ENCODE assay signal across 23 cellular contexts in the genomic region with DNA sequence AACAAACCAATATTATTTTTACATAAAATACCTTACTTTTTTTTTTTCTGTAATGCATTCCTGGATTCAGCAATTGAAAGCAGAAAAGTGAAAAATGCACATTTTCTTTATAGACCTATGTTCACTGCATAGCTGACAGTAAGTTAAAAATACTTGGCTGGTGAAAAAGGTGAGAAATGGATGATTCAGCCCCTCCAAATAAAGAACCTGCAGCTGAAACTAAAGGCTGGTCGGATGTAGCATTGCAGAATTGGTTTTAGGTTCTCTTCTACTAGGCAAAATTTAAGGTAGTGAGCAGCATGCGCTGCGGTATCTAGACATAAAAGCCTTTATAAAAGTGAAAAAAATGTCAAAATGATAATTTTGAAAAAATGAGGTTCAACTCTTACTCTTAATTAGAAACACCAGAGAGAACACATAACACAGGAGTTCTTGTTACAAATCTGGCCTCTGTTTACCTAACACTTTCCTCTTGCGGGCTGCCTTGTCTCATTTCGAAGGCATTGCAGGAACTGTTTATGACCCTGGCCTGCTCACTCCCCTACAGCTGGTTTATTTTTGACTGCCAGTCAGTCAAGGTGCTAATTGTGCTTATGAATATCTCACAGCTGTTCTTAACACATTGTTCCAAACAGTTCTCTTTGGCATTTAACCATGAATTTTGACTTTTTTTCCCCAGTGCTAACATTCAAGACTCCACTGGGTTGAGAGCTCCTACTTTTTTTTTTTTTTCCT.
A peak's percentile ranks its signal among the peaks of the same experiment; 100 is the strongest.
DNase-seq lines count a peak whose midpoint lies in the region; ATAC-seq and TF ChIP-seq lines count a peak whose summit lies in the region.
"Had no signal": no experiment of that assay in that cellular context is flagged by ENCODE, and none has a peak within 500 bp of the region (broad histone marks: within the 10 kb centered on the region; RNA-seq: fewer than 3 reads in every experiment).

No MANE protein-coding gene starts in this region.

- H3K36me3 ChIP-seq in brain microvascular endothelial cell (replicated peaks), result no peaks in the 10 kb centered on the region
- H3K36me3 ChIP-seq: neutrophil had no signal

- intact Hi-C loops in activated CD4-positive, alpha-beta T cell treated with anti-CD3 and anti-CD28 coated beads, Interleukin-2, amount 10 ng/mL, durations not matched to agents 24 days and 14 days (cut with micrococcal nuclease), result no loop called here

- ATAC-seq in stimulated activated effector memory CD8-positive, alpha-beta T cell treated with anti-CD3 and anti-CD28 coated beads, Interleukin-12 subunit alpha, Interleukin-12 subunit beta, amount 100 ng/mL, for 72 hours, result peak; percentile 58
- ATAC-seq: left colon, SK-N-SH treated with all-trans-retinoic acid at 6 μM for 48 hours had no signal

- H3K27me3 ChIP-seq in brain microvascular endothelial cell (replicated peaks), result no peaks in the 10 kb centered on the region
- H3K27me3 ChIP-seq: neutrophil had no signal

- H3K27me3 Mint-ChIP-seq in activated CD4-positive, alpha-beta T cell treated with anti-CD3 and anti-CD28 coated beads, Interleukin-2, amount 10 ng/mL, durations not matched to agents 24 days and 14 days, result no peaks in the 10 kb centered on the region
- H3K27me3 Mint-ChIP-seq: activated B cell treated with CpG ODN at 0.5 μM for 24 hours; activated CD4-positive, alpha-beta memory T cell treated with anti-CD3 and anti-CD28 coated beads, Interleukin-2, amount 10 ng/mL, durations not matched to agents 7 days and 5 days; type B pancreatic cell had no signal

- H3K4me3 ChIP-seq in brain microvascular endothelial cell (ENCODE audit: low read depth, low read length), result no peak overlapping the region
- H3K4me3 ChIP-seq: GM23248 had no signal

- no peaks in the 10 kb centered on the region for H3K9me3 Mint-ChIP-seq in stimulated activated effector memory CD8-positive, alpha-beta T cell treated with anti-CD3 and anti-CD28 coated beads, Interleukin-12 subunit alpha, Interleukin-12 subunit beta, amount 100 ng/mL, for 72 hours
- peaks cover 8% of the 10 kb centered on the region for H3K9me3 Mint-ChIP-seq in activated CD4-positive, alpha-beta T cell treated with anti-CD3 and anti-CD28 coated beads, Interleukin-2, amount 10 ng/mL, durations not matched to agents 24 days and 14 days
- H3K9me3 Mint-ChIP-seq: activated naive CD4-positive, alpha-beta T cell treated with anti-CD3 and anti-CD28 coated beads for 36 hours; T-helper 2 cell treated with Interferon-gamma antibody and Interleukin-4, amounts not matched to agents 5 μg/mL and 100 μg/mL, for 36 hours had no signal

- peak; percentile 37 for DNase-seq in NCI-H2171 treated with DMSO at 0.1 percent for 48 hours (lab: John Stamatoyannopoulos, UW)
- DNase-seq in NCI-H2171 (lab: John Stamatoyannopoulos, UW), result no peak
- peak; percentile 25 for DNase-seq in RPMI8226
- DNase-seq in inferior parietal cortex (ENCODE audit: extremely low spot score), result peak; percentile 52
- no peak for DNase-seq in stimulated activated effector memory CD8-positive, alpha-beta T cell treated with anti-CD3 and anti-CD28 coated beads, Interleukin-12 subunit alpha, Interleukin-12 subunit beta, amount 100 ng/mL, for 72 hours (ENCODE audit: low spot score in 2 of 2)
- DNase-seq in brain microvascular endothelial cell, result no peak
- DNase-seq in UCSD-AML1 (lab: John Stamatoyannopoulos, UW; ENCODE audit: unreplicated experiment), result no peak
- no peak for DNase-seq in activated CD4-positive, alpha-beta T cell treated with anti-CD3 and anti-CD28 coated beads, Interleukin-2, amount 10 ng/mL, durations not matched to agents 24 days and 14 days
- DNase-seq: activated B cell treated with CpG ODN at 0.5 μM for 24 hours; activated CD4-positive, alpha-beta memory T cell treated with anti-CD3 and anti-CD28 coated beads, Interleukin-2, amount 10 ng/mL, durations not matched to agents 7 days and 5 days; activated naive CD4-positive, alpha-beta T cell treated with anti-CD3 and anti-CD28 coated beads for 36 hours; activated T-cell treated with anti-CD3 and anti-CD28 coated beads, Interleukin-2, amount 50 U/mL, for 1 hour; DMS79; GM23248; left colon; NCI-H187; NCI-H446 treated with DMSO at 0.1 percent for 48 hours; stimulated activated naive CD8-positive, alpha-beta T cell treated with anti-CD3 and anti-CD28 coated beads, Interleukin-15, Interleukin-2, amounts not matched to agents 100 U/mL and 50 U/mL, for 24 hours had no signal

- H3K4me3 Mint-ChIP-seq in stimulated activated effector memory CD8-positive, alpha-beta T cell treated with anti-CD3 and anti-CD28 coated beads, Interleukin-12 subunit alpha, Interleukin-12 subunit beta, amount 100 ng/mL, for 72 hours, result no peak overlapping the region
- no peak overlapping the region for H3K4me3 Mint-ChIP-seq in activated CD4-positive, alpha-beta T cell treated with anti-CD3 and anti-CD28 coated beads, Interleukin-2, amount 10 ng/mL, durations not matched to agents 24 days and 14 days
- H3K4me3 Mint-ChIP-seq: activated B cell treated with CpG ODN at 0.5 μM for 24 hours; activated CD4-positive, alpha-beta memory T cell treated with anti-CD3 and anti-CD28 coated beads, Interleukin-2, amount 10 ng/mL, durations not matched to agents 7 days and 5 days; activated naive CD4-positive, alpha-beta T cell treated with anti-CD3 and anti-CD28 coated beads for 36 hours; T-helper 2 cell treated with Interferon-gamma antibody and Interleukin-4, amounts not matched to agents 5 μg/mL and 100 μg/mL, for 36 hours; type B pancreatic cell had no signal

- H3K27ac ChIP-seq in brain microvascular endothelial cell, result no peak overlapping the region
- H3K27ac ChIP-seq: 22Rv1, GM23248, neutrophil had no signal

- H3K4me1 Mint-ChIP-seq in stimulated activated effector memory CD8-positive, alpha-beta T cell treated with anti-CD3 and anti-CD28 coated beads, Interleukin-12 subunit alpha, Interleukin-12 subunit beta, amount 100 ng/mL, for 72 hours, result peaks cover 29% of the 10 kb centered on the region
- H3K4me1 Mint-ChIP-seq in activated CD4-positive, alpha-beta T cell treated with anti-CD3 and anti-CD28 coated beads, Interleukin-2, amount 10 ng/mL, durations not matched to agents 24 days and 14 days, result peaks cover 10% of the 10 kb centered on the region

- in situ Hi-C loops in brain microvascular endothelial cell (cut with HindIII; ENCODE audit: low pct_ligation_motif_present, low sequenced_read_pairs), result no loop called here

- H3K27ac Mint-ChIP-seq in stimulated activated effector memory CD8-positive, alpha-beta T cell treated with anti-CD3 and anti-CD28 coated beads, Interleukin-12 subunit alpha, Interleukin-12 subunit beta, amount 100 ng/mL, for 72 hours, result no peak overlapping the region
- H3K27ac Mint-ChIP-seq in activated CD4-positive, alpha-beta T cell treated with anti-CD3 and anti-CD28 coated beads, Interleukin-2, amount 10 ng/mL, durations not matched to agents 24 days and 14 days, result no peak overlapping the region
- H3K27ac Mint-ChIP-seq: activated B cell treated with CpG ODN at 0.5 μM for 24 hours; activated CD4-positive, alpha-beta memory T cell treated with anti-CD3 and anti-CD28 coated beads, Interleukin-2, amount 10 ng/mL, durations not matched to agents 7 days and 5 days; activated naive CD4-positive, alpha-beta T cell treated with anti-CD3 and anti-CD28 coated beads for 36 hours; T-helper 2 cell treated with Interferon-gamma antibody and Interleukin-4, amounts not matched to agents 5 μg/mL and 100 μg/mL, for 36 hours; type B pancreatic cell had no signal

- no peak for TF ChIP-seq CTCF in brain microvascular endothelial cell (IDR thresholded peaks at IDR 0.05; ENCODE audit: low read depth, low read length, missing control alignments)

- no peaks in the 10 kb centered on the region for H3K36me3 Mint-ChIP-seq in stimulated activated effector memory CD8-positive, alpha-beta T cell treated with anti-CD3 and anti-CD28 coated beads, Interleukin-12 subunit alpha, Interleukin-12 subunit beta, amount 100 ng/mL, for 72 hours
- no peaks in the 10 kb centered on the region for H3K36me3 Mint-ChIP-seq in activated CD4-positive, alpha-beta T cell treated with anti-CD3 and anti-CD28 coated beads, Interleukin-2, amount 10 ng/mL, durations not matched to agents 24 days and 14 days (ENCODE audit: low read depth)
- H3K36me3 Mint-ChIP-seq: type B pancreatic cell had no signal

Comparison
In these comparisons a context has a peak if more than half of its experiments do, and no peak if none do; other contexts are left out.
1. DNase-seq: peak in NCI-H2171 treated with DMSO at 0.1 percent for 48 hours (single experiment), RPMI8226 (single experiment) and inferior parietal cortex (single experiment); none in NCI-H2171 (single experiment), stimulated activated effector memory CD8-positive, alpha-beta T cell treated with anti-CD3 and anti-CD28 coated beads, Interleukin-12 subunit alpha, Interleukin-12 subunit beta, amount 100 ng/mL, for 72 hours (0 of 2), brain microvascular endothelial cell (single experiment), UCSD-AML1 (single experiment) and activated CD4-positive, alpha-beta T cell treated with anti-CD3 and anti-CD28 coated beads, Interleukin-2, amount 10 ng/mL, durations not matched to agents 24 days and 14 days (single experiment).